3 cellular contexts compared by ENCODE assay signal in the genomic region with DNA sequence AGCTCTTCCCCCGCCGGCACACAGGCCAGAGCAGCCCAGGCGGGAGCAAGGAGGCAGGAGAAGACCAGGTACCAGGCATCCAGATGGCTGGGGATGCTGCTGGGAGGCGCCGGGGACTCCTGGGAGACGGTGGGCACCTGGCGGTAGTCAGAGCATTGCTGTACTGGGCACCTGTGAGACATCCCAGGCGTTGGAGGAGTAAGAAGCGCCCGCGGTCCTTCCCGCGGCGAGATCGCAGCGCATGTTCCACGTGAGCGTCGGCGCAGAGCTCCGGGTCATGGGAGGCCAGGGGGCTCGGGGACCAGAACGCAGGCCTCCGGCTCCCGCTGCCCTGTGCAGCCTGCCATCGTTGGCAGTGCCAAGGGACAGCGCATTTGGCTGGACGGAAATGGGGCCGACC.
A peak's percentile ranks its signal among the peaks of the same experiment; 100 is the strongest.
TF ChIP-seq lines count a peak whose summit lies in the region.

No MANE protein-coding gene starts in this region.

TF ChIP-seq in GM23338, 12 proteins besides CTCF, POLR2A, EP300 and RAD21 (continues in another document):
- TF ChIP-seq POLR2AphosphoS5 (IDR thresholded peaks at IDR 0.05; ENCODE audit: low read depth), result no peak
- TF ChIP-seq ETS1 (IDR thresholded peaks at IDR 0.05), result no peak
- TF ChIP-seq STAT1 (IDR thresholded peaks at IDR 0.05; ENCODE audit: unreplicated experiment), result no peak
- TF ChIP-seq EZH2phosphoT487 (IDR thresholded peaks at IDR 0.05; ENCODE audit: unreplicated experiment), result no peak
- TF ChIP-seq CREB1 (CRISPR knock-in tag; IDR thresholded peaks at IDR 0.05; ENCODE audit: low read depth), result no peak
- no peak for TF ChIP-seq NANOG (IDR thresholded peaks at IDR 0.05; ENCODE audit: borderline replicate concordance)
- TF ChIP-seq EZH2 (IDR thresholded peaks at IDR 0.05; ENCODE audit: low read depth, unreplicated experiment), result no peak

TF ChIP-seq in K562, 482 proteins besides CTCF, POLR2A, EP300 and RAD21:
- TF ChIP-seq, protein P1, sequence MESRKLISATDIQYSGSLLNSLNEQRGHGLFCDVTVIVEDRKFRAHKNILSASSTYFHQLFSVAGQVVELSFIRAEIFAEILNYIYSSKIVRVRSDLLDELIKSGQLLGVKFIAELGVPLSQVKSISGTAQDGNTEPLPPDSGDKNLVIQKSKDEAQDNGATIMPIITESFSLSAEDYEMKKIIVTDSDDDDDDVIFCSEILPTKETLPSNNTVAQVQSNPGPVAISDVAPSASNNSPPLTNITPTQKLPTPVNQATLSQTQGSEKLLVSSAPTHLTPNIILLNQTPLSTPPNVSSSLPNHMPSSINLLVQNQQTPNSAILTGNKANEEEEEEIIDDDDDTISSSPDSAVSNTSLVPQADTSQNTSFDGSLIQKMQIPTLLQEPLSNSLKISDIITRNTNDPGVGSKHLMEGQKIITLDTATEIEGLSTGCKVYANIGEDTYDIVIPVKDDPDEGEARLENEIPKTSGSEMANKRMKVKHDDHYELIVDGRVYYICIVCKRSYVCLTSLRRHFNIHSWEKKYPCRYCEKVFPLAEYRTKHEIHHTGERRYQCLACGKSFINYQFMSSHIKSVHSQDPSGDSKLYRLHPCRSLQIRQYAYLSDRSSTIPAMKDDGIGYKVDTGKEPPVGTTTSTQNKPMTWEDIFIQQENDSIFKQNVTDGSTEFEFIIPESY (CRISPR knock-in tag; IDR thresholded peaks at IDR 0.05), result 0 out of 2 replicates have a peak, but pooled peaks have one; percentile 16
- no peak for TF ChIP-seq SOX6 (IDR thresholded peaks at IDR 0.05)

TF ChIP-seq in H1, 55 proteins besides CTCF, POLR2A, EP300 and RAD21:
- TF ChIP-seq SP2 (IDR thresholded peaks at IDR 0.05; ENCODE audit: low read length) (no peak), CHD7 (IDR thresholded peaks at IDR 0.05; ENCODE audit: insufficient replicate concordance, low read length) (no peak), TCF12 (IDR thresholded peaks at IDR 0.05; ENCODE audit: low read depth, low read length) (no peak), EGR1 (IDR thresholded peaks at IDR 0.05; ENCODE audit: borderline replicate concordance, low read depth, low read length) (no peak), MAFK (IDR thresholded peaks at IDR 0.05; ENCODE audit: low read depth, low read length) (no peak), CHD2 (IDR thresholded peaks at IDR 0.05; ENCODE audit: low read length) (no peak), RXRA (IDR thresholded peaks at IDR 0.05; ENCODE audit: insufficient read depth, low read depth, low read length) (no peak), TEAD4 (IDR thresholded peaks at IDR 0.05; ENCODE audit: low read depth, low read length) (no peak), CREB1 (IDR thresholded peaks at IDR 0.05) (no peak), POLR2AphosphoS5 (IDR thresholded peaks at IDR 0.05; ENCODE audit: low read depth, low read length) (no peak), NANOG (IDR thresholded peaks at IDR 0.05; ENCODE audit: insufficient read depth, low read depth, low read length, poor library complexity, severe bottlenecking) (no peak), SP1 (IDR thresholded peaks at IDR 0.05; ENCODE audit: low read depth, low read length) (no peak), TAF7 (optimal IDR thresholded peaks at IDR 0.05; ENCODE audit: borderline replicate concordance, low read depth, low read length) (no peak), CBX8 (IDR thresholded peaks at IDR 0.05; ENCODE audit: borderline replicate concordance, low read depth, low read length) (no peak), TBP (IDR thresholded peaks at IDR 0.05; ENCODE audit: low read depth, low read length) (no peak), BRCA1 (IDR thresholded peaks at IDR 0.05; ENCODE audit: low read depth, low read length) (no peak)
- TF ChIP-seq, protein P2, sequence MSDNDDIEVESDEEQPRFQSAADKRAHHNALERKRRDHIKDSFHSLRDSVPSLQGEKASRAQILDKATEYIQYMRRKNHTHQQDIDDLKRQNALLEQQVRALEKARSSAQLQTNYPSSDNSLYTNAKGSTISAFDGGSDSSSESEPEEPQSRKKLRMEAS (IDR thresholded peaks at IDR 0.05), result no peak
- TF ChIP-seq, protein P3, sequence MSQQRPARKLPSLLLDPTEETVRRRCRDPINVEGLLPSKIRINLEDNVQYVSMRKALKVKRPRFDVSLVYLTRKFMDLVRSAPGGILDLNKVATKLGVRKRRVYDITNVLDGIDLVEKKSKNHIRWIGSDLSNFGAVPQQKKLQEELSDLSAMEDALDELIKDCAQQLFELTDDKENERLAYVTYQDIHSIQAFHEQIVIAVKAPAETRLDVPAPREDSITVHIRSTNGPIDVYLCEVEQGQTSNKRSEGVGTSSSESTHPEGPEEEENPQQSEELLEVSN (IDR thresholded peaks at IDR 0.05), result no peak
